Comparison of ENCODE assay signal across 1 cellular context in genomic region chr2:70247364-70248144, GRCh38.
TF ChIP-seq lines count a peak whose summit lies in the region.

No MANE protein-coding gene starts in this region.

TF ChIP-seq in endothelial cell of umbilical vein, 7 proteins besides CTCF, POLR2A, EP300 and RAD21:
- TF ChIP-seq MYC (IDR thresholded peaks at IDR 0.05; ENCODE audit: low read depth, low read length) (no peak), GATA2 (IDR thresholded peaks at IDR 0.05; ENCODE audit: insufficient read depth, insufficient read length, low read depth, low read length) (no peak), JUN (IDR thresholded peaks at IDR 0.05; ENCODE audit: borderline replicate concordance, insufficient read depth, insufficient read length, low read depth) (no peak), POLR2AphosphoS5 (IDR thresholded peaks at IDR 0.05; ENCODE audit: insufficient read depth, low read depth, low read length) (no peak)
